Comparison of ENCODE assay signal across 3 cellular contexts in genomic region chr1:110155878-110156522, GRCh38.
TF ChIP-seq lines count a peak whose summit lies in the region.

No MANE protein-coding gene starts in this region.

TF ChIP-seq in SK-N-SH, 30 proteins besides CTCF, POLR2A, EP300 and RAD21:
- TF ChIP-seq GABPA (IDR thresholded peaks at IDR 0.05; ENCODE audit: low read depth) (no peak), RCOR1 (IDR thresholded peaks at IDR 0.05; ENCODE audit: low read length) (no peak), TAF1 (IDR thresholded peaks at IDR 0.05; ENCODE audit: borderline replicate concordance, low read depth, low read length) (no peak), REST (IDR thresholded peaks at IDR 0.05; ENCODE audit: low read depth, low read length) (peak; percentile 99)

TF ChIP-seq in GM12878, 131 proteins besides CTCF, POLR2A, EP300 and RAD21:
- TF ChIP-seq EGR1 (IDR thresholded peaks at IDR 0.05; ENCODE audit: borderline replicate concordance in 1 of 2, low read depth in 2 of 2, low read length in 2 of 2) (no peak), REST (IDR thresholded peaks at IDR 0.05; ENCODE audit: low read depth, low read length) (peak; percentile 96), CBX5 (IDR thresholded peaks at IDR 0.05; ENCODE audit: low read depth) (no peak)

TF ChIP-seq in liver, 16 proteins besides CTCF, POLR2A, EP300 and RAD21:
- no peak for TF ChIP-seq NR2F2 (IDR thresholded peaks at IDR 0.05)
- TF ChIP-seq HNF4G (IDR thresholded peaks at IDR 0.05) = no peak
- no peak for TF ChIP-seq EGR1 (IDR thresholded peaks at IDR 0.05; ENCODE audit: low read depth in 2 of 2)
- no peak for TF ChIP-seq SP1 (IDR thresholded peaks at IDR 0.05)
- no peak for TF ChIP-seq HNF4A (conservative IDR thresholded peaks at IDR 0.05)
- TF ChIP-seq ZBTB33 (IDR thresholded peaks at IDR 0.05) = no peak
- peak; percentile 100 for TF ChIP-seq REST (IDR thresholded peaks at IDR 0.05)
